Comparison of ENCODE assay signal across 1 cellular context in the genomic region with DNA sequence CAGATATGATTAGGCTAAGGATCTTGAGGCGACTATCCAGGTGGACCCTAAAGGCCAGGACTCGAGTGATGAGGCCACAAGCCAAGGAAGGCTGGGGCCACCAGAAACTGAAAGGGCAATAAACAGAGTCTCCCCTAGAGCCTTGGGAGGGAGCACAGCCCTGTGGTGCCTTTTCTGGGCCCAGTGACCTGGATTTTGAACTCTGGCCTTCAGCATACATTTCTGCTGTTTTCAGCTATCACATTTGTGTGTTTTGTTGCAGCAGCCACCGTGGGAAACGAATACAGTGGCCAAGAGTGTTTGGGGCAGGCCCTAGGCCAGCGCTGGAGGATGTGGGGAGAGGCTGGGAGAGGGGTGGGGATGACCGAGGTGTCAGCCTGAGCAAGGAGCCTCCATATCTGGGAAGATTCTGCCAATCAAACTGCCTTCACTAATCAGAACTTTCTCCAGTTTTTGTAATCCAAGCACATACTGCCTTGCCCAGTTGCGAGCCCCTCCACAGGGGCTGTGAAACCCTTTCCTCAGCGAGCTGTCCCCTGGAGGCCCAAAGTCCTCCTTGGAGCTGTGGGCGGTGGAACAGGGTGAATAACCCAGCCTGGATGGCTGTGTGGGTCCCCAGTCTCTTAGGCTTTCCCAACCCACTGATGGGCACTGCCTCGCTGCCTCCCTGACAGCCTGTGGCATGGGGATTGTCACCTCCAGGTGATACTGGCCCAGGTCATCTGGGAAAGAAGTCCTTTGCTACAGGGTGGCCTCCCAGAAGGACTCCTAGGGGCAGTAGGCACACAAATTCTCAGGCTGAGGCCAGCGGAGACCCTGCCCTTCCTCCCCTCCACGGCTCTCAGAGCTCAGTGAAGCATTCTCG.
TF ChIP-seq lines count a peak whose summit lies in the region.

No MANE protein-coding gene starts in this region.

TF ChIP-seq in HepG2, 621 proteins besides CTCF, POLR2A, EP300 and RAD21 (continued from another document):
- TF ChIP-seq MZF1 (CRISPR knock-in tag; IDR thresholded peaks at IDR 0.05; ENCODE audit: borderline replicate concordance) (no peak), KLF16 (CRISPR knock-in tag; IDR thresholded peaks at IDR 0.05) (no peak), ZBTB3 (CRISPR knock-in tag; IDR thresholded peaks at IDR 0.05; ENCODE audit: borderline replicate concordance, low read depth) (no peak), SIX4 (CRISPR knock-in tag; IDR thresholded peaks at IDR 0.05) (no peak), ELF3 (CRISPR knock-in tag; IDR thresholded peaks at IDR 0.05) (no peak), GTF2F1 (IDR thresholded peaks at IDR 0.05; ENCODE audit: low read length) (no peak), ZBTB38 (CRISPR knock-in tag; IDR thresholded peaks at IDR 0.05) (no peak), GATAD2A (CRISPR knock-in tag; IDR thresholded peaks at IDR 0.05) (peak; percentile 36; the same call in 1 of the 2 replicates), NFIC (IDR thresholded peaks at IDR 0.05; ENCODE audit: low read length) (no peak), HNF4A (CRISPR knock-in tag; IDR thresholded peaks at IDR 0.05) (peak; percentile 86), ZNF350 (CRISPR knock-in tag; IDR thresholded peaks at IDR 0.05; ENCODE audit: borderline replicate concordance, low read depth) (peak; percentile 59; the same call in 1 of the 2 replicates), BCL6 (CRISPR knock-in tag; IDR thresholded peaks at IDR 0.05) (no peak), POGZ (CRISPR knock-in tag; IDR thresholded peaks at IDR 0.05) (0 out of 2 replicates have a peak, but pooled peaks have one; percentile 16), SMAD9 (CRISPR knock-in tag; IDR thresholded peaks at IDR 0.05) (no peak), FOXO1 (CRISPR knock-in tag; IDR thresholded peaks at IDR 0.05) (no peak), ZNF251 (CRISPR knock-in tag; IDR thresholded peaks at IDR 0.05) (no peak), ZNF484 (CRISPR knock-in tag; IDR thresholded peaks at IDR 0.05; ENCODE audit: borderline replicate concordance, low read depth) (no peak), ZFP36L1 (CRISPR knock-in tag; IDR thresholded peaks at IDR 0.05) (no peak), HMG20A (CRISPR knock-in tag; IDR thresholded peaks at IDR 0.05; ENCODE audit: borderline replicate concordance) (no peak), PHF5A (CRISPR knock-in tag; IDR thresholded peaks at IDR 0.05; ENCODE audit: low read depth, unreplicated experiment) (no peak)
- TF ChIP-seq, protein P1, sequence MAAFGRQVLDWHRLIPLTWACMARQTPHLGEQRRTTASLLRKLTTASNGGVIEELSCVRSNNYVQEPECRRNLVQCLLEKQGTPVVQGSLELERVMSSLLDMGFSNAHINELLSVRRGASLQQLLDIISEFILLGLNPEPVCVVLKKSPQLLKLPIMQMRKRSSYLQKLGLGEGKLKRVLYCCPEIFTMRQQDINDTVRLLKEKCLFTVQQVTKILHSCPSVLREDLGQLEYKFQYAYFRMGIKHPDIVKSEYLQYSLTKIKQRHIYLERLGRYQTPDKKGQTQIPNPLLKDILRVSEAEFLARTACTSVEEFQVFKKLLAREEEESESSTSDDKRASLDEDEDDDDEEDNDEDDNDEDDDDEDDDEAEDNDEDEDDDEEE (CRISPR knock-in tag; IDR thresholded peaks at IDR 0.05), result no peak
- TF ChIP-seq, protein P2, sequence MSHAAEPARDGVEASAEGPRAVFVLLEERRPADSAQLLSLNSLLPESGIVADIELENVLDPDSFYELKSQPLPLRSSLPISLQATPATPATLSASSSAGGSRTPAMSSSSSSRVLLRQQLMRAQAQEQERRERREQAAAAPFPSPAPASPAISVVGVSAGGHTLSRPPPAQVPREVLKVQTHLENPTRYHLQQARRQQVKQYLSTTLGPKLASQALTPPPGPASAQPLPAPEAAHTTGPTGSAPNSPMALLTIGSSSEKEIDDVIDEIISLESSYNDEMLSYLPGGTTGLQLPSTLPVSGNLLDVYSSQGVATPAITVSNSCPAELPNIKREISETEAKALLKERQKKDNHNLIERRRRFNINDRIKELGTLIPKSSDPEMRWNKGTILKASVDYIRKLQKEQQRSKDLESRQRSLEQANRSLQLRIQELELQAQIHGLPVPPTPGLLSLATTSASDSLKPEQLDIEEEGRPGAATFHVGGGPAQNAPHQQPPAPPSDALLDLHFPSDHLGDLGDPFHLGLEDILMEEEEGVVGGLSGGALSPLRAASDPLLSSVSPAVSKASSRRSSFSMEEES (CRISPR knock-in tag; IDR thresholded peaks at IDR 0.05), result no peak
- TF ChIP-seq, protein P3, sequence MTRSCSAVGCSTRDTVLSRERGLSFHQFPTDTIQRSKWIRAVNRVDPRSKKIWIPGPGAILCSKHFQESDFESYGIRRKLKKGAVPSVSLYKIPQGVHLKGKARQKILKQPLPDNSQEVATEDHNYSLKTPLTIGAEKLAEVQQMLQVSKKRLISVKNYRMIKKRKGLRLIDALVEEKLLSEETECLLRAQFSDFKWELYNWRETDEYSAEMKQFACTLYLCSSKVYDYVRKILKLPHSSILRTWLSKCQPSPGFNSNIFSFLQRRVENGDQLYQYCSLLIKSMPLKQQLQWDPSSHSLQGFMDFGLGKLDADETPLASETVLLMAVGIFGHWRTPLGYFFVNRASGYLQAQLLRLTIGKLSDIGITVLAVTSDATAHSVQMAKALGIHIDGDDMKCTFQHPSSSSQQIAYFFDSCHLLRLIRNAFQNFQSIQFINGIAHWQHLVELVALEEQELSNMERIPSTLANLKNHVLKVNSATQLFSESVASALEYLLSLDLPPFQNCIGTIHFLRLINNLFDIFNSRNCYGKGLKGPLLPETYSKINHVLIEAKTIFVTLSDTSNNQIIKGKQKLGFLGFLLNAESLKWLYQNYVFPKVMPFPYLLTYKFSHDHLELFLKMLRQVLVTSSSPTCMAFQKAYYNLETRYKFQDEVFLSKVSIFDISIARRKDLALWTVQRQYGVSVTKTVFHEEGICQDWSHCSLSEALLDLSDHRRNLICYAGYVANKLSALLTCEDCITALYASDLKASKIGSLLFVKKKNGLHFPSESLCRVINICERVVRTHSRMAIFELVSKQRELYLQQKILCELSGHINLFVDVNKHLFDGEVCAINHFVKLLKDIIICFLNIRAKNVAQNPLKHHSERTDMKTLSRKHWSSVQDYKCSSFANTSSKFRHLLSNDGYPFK (CRISPR knock-in tag; IDR thresholded peaks at IDR 0.05; ENCODE audit: borderline replicate concordance), result no peak
- TF ChIP-seq, protein P4, sequence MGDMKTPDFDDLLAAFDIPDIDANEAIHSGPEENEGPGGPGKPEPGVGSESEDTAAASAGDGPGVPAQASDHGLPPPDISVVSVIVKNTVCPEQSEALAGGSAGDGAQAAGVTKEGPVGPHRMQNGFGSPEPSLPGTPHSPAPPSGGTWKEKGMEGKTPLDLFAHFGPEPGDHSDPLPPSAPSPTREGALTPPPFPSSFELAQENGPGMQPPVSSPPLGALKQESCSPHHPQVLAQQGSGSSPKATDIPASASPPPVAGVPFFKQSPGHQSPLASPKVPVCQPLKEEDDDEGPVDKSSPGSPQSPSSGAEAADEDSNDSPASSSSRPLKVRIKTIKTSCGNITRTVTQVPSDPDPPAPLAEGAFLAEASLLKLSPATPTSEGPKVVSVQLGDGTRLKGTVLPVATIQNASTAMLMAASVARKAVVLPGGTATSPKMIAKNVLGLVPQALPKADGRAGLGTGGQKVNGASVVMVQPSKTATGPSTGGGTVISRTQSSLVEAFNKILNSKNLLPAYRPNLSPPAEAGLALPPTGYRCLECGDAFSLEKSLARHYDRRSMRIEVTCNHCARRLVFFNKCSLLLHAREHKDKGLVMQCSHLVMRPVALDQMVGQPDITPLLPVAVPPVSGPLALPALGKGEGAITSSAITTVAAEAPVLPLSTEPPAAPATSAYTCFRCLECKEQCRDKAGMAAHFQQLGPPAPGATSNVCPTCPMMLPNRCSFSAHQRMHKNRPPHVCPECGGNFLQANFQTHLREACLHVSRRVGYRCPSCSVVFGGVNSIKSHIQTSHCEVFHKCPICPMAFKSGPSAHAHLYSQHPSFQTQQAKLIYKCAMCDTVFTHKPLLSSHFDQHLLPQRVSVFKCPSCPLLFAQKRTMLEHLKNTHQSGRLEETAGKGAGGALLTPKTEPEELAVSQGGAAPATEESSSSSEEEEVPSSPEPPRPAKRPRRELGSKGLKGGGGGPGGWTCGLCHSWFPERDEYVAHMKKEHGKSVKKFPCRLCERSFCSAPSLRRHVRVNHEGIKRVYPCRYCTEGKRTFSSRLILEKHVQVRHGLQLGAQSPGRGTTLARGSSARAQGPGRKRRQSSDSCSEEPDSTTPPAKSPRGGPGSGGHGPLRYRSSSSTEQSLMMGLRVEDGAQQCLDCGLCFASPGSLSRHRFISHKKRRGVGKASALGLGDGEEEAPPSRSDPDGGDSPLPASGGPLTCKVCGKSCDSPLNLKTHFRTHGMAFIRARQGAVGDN (CRISPR knock-in tag; IDR thresholded peaks at IDR 0.05), result peak; percentile 31
- TF ChIP-seq, protein P5, sequence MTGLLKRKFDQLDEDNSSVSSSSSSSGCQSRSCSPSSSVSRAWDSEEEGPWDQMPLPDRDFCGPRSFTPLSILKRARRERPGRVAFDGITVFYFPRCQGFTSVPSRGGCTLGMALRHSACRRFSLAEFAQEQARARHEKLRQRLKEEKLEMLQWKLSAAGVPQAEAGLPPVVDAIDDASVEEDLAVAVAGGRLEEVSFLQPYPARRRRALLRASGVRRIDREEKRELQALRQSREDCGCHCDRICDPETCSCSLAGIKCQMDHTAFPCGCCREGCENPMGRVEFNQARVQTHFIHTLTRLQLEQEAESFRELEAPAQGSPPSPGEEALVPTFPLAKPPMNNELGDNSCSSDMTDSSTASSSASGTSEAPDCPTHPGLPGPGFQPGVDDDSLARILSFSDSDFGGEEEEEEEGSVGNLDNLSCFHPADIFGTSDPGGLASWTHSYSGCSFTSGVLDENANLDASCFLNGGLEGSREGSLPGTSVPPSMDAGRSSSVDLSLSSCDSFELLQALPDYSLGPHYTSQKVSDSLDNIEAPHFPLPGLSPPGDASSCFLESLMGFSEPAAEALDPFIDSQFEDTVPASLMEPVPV (CRISPR knock-in tag; IDR thresholded peaks at IDR 0.05), result no peak
- TF ChIP-seq, protein P6, sequence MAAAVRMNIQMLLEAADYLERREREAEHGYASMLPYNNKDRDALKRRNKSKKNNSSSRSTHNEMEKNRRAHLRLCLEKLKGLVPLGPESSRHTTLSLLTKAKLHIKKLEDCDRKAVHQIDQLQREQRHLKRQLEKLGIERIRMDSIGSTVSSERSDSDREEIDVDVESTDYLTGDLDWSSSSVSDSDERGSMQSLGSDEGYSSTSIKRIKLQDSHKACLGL (CRISPR knock-in tag; IDR thresholded peaks at IDR 0.05), result no peak
- TF ChIP-seq, protein P7, sequence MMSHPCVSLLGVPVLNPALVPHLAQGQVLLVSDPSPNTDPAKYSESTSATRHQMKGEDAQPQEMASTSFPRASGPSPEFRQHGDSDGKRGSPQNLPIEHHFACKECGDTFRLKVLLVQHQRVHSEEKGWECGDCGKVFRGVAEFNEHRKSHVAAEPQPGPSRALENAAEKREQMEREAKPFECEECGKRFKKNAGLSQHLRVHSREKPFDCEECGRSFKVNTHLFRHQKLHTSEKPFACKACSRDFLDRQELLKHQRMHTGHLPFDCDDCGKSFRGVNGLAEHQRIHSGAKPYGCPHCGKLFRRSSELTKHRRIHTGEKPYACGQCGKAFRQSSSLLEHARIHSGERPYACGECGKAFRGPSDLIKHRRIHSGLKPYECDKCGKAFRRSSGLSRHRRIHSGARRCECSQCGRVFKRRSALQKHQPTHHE (CRISPR knock-in tag; IDR thresholded peaks at IDR 0.05; ENCODE audit: borderline replicate concordance), result no peak
- TF ChIP-seq, protein P8, sequence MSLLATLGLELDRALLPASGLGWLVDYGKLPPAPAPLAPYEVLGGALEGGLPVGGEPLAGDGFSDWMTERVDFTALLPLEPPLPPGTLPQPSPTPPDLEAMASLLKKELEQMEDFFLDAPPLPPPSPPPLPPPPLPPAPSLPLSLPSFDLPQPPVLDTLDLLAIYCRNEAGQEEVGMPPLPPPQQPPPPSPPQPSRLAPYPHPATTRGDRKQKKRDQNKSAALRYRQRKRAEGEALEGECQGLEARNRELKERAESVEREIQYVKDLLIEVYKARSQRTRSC (CRISPR knock-in tag; IDR thresholded peaks at IDR 0.05; ENCODE audit: low read depth), result no peak
